ENCODE assay signal across 8 cellular contexts in genomic region chr2:202064206-202064880, GRCh38. TPM values are rescaled to one million over a fixed set of nuclear protein-coding genes. Genes with fewer than 3 reads are reported as not detected.
DNase-seq lines count a peak whose midpoint lies in the region; ATAC-seq and TF ChIP-seq lines count a peak whose summit lies in the region.

No MANE protein-coding gene starts in this region.

- H3K9me3 Mint-ChIP-seq in progenitor cell of endocrine pancreas (ENCODE audit: low read depth): no peaks in the 10 kb centered on the region

- no peak overlapping the region for H3K4me3 Mint-ChIP-seq in progenitor cell of endocrine pancreas (ENCODE audit: low read depth)

- no peaks in the 10 kb centered on the region for H3K36me3 ChIP-seq in NT2/D1 (ENCODE audit: insufficient read depth, insufficient read length, low read length)

- no peak overlapping the region for H3K4me3 ChIP-seq in NT2/D1 (ENCODE audit: insufficient read length, low read depth)
- H3K4me3 ChIP-seq in foreskin fibroblast (ENCODE audit: low read depth in 1 of 2, low read length in 2 of 2): no peak overlapping the region

- ATAC-seq in GM21367 (IDR thresholded peaks at IDR 0.05; ENCODE audit: unreplicated experiment) (no peak), GM19467 (IDR thresholded peaks at IDR 0.05; ENCODE audit: unreplicated experiment) (no peak), HG02852 (IDR thresholded peaks at IDR 0.05; ENCODE audit: unreplicated experiment) (no peak), HG03196 (IDR thresholded peaks at IDR 0.05; ENCODE audit: unreplicated experiment) (no peak)

- peaks cover 5% of the 10 kb centered on the region for H3K4me1 ChIP-seq in NT2/D1 (ENCODE audit: insufficient read depth, insufficient read length)

- H3K9me3 ChIP-seq in NT2/D1 (ENCODE audit: insufficient read depth, low read length): no peaks in the 10 kb centered on the region

- DNase-seq in GM04504 (ENCODE audit: low read depth): peak; percentile 70
- DNase-seq in NT2/D1 (ENCODE audit: low read depth, low spot score): peak; percentile 88
- peak; percentile 83 to 94 for DNase-seq in foreskin fibroblast
- no peak for DNase-seq in progenitor cell of endocrine pancreas (ENCODE audit: low spot score, unreplicated experiment)

- H3K27me3 ChIP-seq in NT2/D1 (ENCODE audit: insufficient read depth, insufficient read length): no peaks in the 10 kb centered on the region

- TF ChIP-seq CTCF in foreskin fibroblast (IDR thresholded peaks at IDR 0.05; ENCODE audit: low read depth, low read length) (no peak), progenitor cell of endocrine pancreas (IDR thresholded peaks at IDR 0.05; ENCODE audit: unreplicated experiment) (no peak)

- H3K9ac ChIP-seq in NT2/D1 (ENCODE audit: insufficient read length, low read depth): peak overlapping the region; percentile 26

- no peaks in the 10 kb centered on the region for H3K27me3 Mint-ChIP-seq in progenitor cell of endocrine pancreas

- H3K36me3 Mint-ChIP-seq in progenitor cell of endocrine pancreas (ENCODE audit: insufficient read depth): no peaks in the 10 kb centered on the region

- peaks cover 11% of the 10 kb centered on the region for H3K4me1 Mint-ChIP-seq in progenitor cell of endocrine pancreas (ENCODE audit: low read depth)

- peak overlapping the region; percentile 86 for H3K27ac Mint-ChIP-seq in progenitor cell of endocrine pancreas

RNA-seq across cellular contexts. Expression of gene KIAA2012, which starts 8.7 kb away (rescaled TPM):
- total RNA-seq in progenitor cell of endocrine pancreas: not detected in 2 replicates

RNA-seq across cellular contexts. Expression of gene FZD7, which starts 30.7 kb away (rescaled TPM):
- 74.2 and 74.4 TPM in 2 replicates for total RNA-seq in progenitor cell of endocrine pancreas
